3 cellular contexts compared by ENCODE assay signal in genomic region chr17:9606453-9606852, GRCh38.
TF ChIP-seq lines count a peak whose summit lies in the region.

No MANE protein-coding gene starts in this region.

TF ChIP-seq in HEK293, 187 proteins besides CTCF, POLR2A, EP300 and RAD21:
- TF ChIP-seq ZNF518A (tag by site-specific recombination; conservative IDR thresholded peaks at IDR 0.05; ENCODE audit: low read depth) (no peak), ZNF248 (tag by site-specific recombination; IDR thresholded peaks at IDR 0.05) (no peak), ATF2 (tag by site-specific recombination; IDR thresholded peaks at IDR 0.05; ENCODE audit: low read depth) (peak; percentile 42; the same call in 1 of the 2 replicates)

TF ChIP-seq in GM12878, 131 proteins besides CTCF, POLR2A, EP300 and RAD21:
- no peak for TF ChIP-seq HDGF (IDR thresholded peaks at IDR 0.05)
- no peak for TF ChIP-seq TAF1 (IDR thresholded peaks at IDR 0.05; ENCODE audit: borderline replicate concordance, low read depth, low read length)
- no peak for TF ChIP-seq CBFB (IDR thresholded peaks at IDR 0.05; ENCODE audit: low read depth)
- TF ChIP-seq ATF7 (IDR thresholded peaks at IDR 0.05; ENCODE audit: low read depth), result peak; percentile 52; the same call in 1 of the 2 replicates
- TF ChIP-seq RFX5 (IDR thresholded peaks at IDR 0.05; ENCODE audit: low read depth, low read length), result no peak
- TF ChIP-seq ZBTB11 (CRISPR knock-in tag; IDR thresholded peaks at IDR 0.05), result no peak

TF ChIP-seq in H1, 55 proteins besides CTCF, POLR2A, EP300 and RAD21:
- TF ChIP-seq NANOG (IDR thresholded peaks at IDR 0.05; ENCODE audit: insufficient read depth, low read depth, low read length, poor library complexity, severe bottlenecking) (no peak), RBBP5 (IDR thresholded peaks at IDR 0.05; ENCODE audit: borderline replicate concordance, low read depth, low read length) (no peak), CHD1 (IDR thresholded peaks at IDR 0.05; ENCODE audit: low read depth, low read length) (no peak), JUND (IDR thresholded peaks at IDR 0.05; ENCODE audit: low read length) (no peak), ASH2L (IDR thresholded peaks at IDR 0.05; ENCODE audit: low read length) (no peak), TCF12 (IDR thresholded peaks at IDR 0.05; ENCODE audit: low read depth, low read length) (no peak), CTBP2 (IDR thresholded peaks at IDR 0.05; ENCODE audit: borderline replicate concordance, insufficient read depth, insufficient read length, low read length) (no peak), ATF3 (IDR thresholded peaks at IDR 0.05; ENCODE audit: insufficient read depth, low read depth, low read length) (no peak), CEBPB (IDR thresholded peaks at IDR 0.05; ENCODE audit: low read depth, low read length) (no peak), ZNF274 (IDR thresholded peaks at IDR 0.05; ENCODE audit: borderline replicate concordance, extremely low read depth, low read length) (no peak)
- TF ChIP-seq, protein P1, sequence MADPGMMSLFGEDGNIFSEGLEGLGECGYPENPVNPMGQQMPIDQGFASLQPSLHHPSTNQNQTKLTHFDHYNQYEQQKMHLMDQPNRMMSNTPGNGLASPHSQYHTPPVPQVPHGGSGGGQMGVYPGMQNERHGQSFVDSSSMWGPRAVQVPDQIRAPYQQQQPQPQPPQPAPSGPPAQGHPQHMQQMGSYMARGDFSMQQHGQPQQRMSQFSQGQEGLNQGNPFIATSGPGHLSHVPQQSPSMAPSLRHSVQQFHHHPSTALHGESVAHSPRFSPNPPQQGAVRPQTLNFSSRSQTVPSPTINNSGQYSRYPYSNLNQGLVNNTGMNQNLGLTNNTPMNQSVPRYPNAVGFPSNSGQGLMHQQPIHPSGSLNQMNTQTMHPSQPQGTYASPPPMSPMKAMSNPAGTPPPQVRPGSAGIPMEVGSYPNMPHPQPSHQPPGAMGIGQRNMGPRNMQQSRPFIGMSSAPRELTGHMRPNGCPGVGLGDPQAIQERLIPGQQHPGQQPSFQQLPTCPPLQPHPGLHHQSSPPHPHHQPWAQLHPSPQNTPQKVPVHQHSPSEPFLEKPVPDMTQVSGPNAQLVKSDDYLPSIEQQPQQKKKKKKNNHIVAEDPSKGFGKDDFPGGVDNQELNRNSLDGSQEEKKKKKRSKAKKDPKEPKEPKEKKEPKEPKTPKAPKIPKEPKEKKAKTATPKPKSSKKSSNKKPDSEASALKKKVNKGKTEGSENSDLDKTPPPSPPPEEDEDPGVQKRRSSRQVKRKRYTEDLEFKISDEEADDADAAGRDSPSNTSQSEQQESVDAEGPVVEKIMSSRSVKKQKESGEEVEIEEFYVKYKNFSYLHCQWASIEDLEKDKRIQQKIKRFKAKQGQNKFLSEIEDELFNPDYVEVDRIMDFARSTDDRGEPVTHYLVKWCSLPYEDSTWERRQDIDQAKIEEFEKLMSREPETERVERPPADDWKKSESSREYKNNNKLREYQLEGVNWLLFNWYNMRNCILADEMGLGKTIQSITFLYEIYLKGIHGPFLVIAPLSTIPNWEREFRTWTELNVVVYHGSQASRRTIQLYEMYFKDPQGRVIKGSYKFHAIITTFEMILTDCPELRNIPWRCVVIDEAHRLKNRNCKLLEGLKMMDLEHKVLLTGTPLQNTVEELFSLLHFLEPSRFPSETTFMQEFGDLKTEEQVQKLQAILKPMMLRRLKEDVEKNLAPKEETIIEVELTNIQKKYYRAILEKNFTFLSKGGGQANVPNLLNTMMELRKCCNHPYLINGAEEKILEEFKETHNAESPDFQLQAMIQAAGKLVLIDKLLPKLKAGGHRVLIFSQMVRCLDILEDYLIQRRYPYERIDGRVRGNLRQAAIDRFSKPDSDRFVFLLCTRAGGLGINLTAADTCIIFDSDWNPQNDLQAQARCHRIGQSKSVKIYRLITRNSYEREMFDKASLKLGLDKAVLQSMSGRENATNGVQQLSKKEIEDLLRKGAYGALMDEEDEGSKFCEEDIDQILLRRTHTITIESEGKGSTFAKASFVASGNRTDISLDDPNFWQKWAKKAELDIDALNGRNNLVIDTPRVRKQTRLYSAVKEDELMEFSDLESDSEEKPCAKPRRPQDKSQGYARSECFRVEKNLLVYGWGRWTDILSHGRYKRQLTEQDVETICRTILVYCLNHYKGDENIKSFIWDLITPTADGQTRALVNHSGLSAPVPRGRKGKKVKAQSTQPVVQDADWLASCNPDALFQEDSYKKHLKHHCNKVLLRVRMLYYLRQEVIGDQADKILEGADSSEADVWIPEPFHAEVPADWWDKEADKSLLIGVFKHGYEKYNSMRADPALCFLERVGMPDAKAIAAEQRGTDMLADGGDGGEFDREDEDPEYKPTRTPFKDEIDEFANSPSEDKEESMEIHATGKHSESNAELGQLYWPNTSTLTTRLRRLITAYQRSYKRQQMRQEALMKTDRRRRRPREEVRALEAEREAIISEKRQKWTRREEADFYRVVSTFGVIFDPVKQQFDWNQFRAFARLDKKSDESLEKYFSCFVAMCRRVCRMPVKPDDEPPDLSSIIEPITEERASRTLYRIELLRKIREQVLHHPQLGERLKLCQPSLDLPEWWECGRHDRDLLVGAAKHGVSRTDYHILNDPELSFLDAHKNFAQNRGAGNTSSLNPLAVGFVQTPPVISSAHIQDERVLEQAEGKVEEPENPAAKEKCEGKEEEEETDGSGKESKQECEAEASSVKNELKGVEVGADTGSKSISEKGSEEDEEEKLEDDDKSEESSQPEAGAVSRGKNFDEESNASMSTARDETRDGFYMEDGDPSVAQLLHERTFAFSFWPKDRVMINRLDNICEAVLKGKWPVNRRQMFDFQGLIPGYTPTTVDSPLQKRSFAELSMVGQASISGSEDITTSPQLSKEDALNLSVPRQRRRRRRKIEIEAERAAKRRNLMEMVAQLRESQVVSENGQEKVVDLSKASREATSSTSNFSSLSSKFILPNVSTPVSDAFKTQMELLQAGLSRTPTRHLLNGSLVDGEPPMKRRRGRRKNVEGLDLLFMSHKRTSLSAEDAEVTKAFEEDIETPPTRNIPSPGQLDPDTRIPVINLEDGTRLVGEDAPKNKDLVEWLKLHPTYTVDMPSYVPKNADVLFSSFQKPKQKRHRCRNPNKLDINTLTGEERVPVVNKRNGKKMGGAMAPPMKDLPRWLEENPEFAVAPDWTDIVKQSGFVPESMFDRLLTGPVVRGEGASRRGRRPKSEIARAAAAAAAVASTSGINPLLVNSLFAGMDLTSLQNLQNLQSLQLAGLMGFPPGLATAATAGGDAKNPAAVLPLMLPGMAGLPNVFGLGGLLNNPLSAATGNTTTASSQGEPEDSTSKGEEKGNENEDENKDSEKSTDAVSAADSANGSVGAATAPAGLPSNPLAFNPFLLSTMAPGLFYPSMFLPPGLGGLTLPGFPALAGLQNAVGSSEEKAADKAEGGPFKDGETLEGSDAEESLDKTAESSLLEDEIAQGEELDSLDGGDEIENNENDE (IDR thresholded peaks at IDR 0.05; ENCODE audit: insufficient replicate concordance, low read length), result no peak
